8 cellular contexts compared by ENCODE assay signal in genomic region chr4:30716671-30717207, GRCh38. TPM values are rescaled to one million over a fixed set of nuclear protein-coding genes. Genes with fewer than 3 reads are reported as not detected.
DNase-seq lines count a peak whose midpoint lies in the region; ATAC-seq and TF ChIP-seq lines count a peak whose summit lies in the region.

No MANE protein-coding gene starts in this region.

- no peak for DNase-seq in A673 (ENCODE audit: low spot score)
- no peak for DNase-seq in natural killer cell
- no peak for DNase-seq in GM20000 (ENCODE audit: low spot score)
- DNase-seq in activated CD8-positive, alpha-beta memory T cell treated with anti-CD3 and anti-CD28 coated beads, Interleukin-2, amount 50 U/mL, for 48 hours = no peak

- H3K36me3 Mint-ChIP-seq in natural killer cell = peaks cover 6% of the 10 kb centered on the region

- H3K27me3 ChIP-seq in A673 (replicated peaks; ENCODE audit: insufficient read depth, low read depth, low read length, poor library complexity) = no peaks in the 10 kb centered on the region
- no peaks in the 10 kb centered on the region for H3K27me3 ChIP-seq in OCI-LY3 (ENCODE audit: low read depth, low read length)
- peaks cover 0 to 18% of the 10 kb centered on the region in 2 donors for H3K27me3 ChIP-seq in duodenal mucosa (ENCODE audit: control insufficient read depth in 1 of 2, insufficient read depth in 2 of 2, low read length in 2 of 2)

- peak overlapping the region; percentile 96 for H3K27ac ChIP-seq in A673 (ENCODE audit: low read depth, low read length, poor library complexity, severe bottlenecking)
- H3K27ac ChIP-seq in OCI-LY3 (ENCODE audit: low read length) = no peak overlapping the region
- no peak overlapping the region for H3K27ac ChIP-seq in duodenal mucosa (ENCODE audit: low read depth, low read length)

- H3K27me3 Mint-ChIP-seq in natural killer cell (ENCODE audit: low read depth in 2 of 2) = peaks cover 29 to 32% of the 10 kb centered on the region in 2 donors

- H3K36me3 ChIP-seq in A673 (ENCODE audit: insufficient read depth, low read length, poor library complexity, severe bottlenecking) = no peaks in the 10 kb centered on the region
- H3K36me3 ChIP-seq in OCI-LY3 (replicated peaks; ENCODE audit: low read depth, low read length) = no peaks in the 10 kb centered on the region
- H3K36me3 ChIP-seq in duodenal mucosa (ENCODE audit: control insufficient read depth in 1 of 2, insufficient read depth in 2 of 2, low read length in 2 of 2) = no peaks in the 10 kb centered on the region

- no peaks in the 10 kb centered on the region for H4K20me1 ChIP-seq in OCI-LY3 (ENCODE audit: insufficient read depth, low read length)

- BruUV-seq in A673 (replicated peaks; lab: Mats Ljungman, UMichigan) = no TSS peak

- H2AFZ ChIP-seq in OCI-LY3 (ENCODE audit: low read depth, low read length) = peak overlapping the region; percentile 90; the same call in 1 of the 2 replicates

- intact Hi-C loops in A673 (cut with micrococcal nuclease; ENCODE audit: unreplicated experiment) (loop anchor here (5.0 to 10.0 kb wide), 4 partner anchors 368 to 978 kb away; no protein-coding TSS in a partner anchor), natural killer cell (cut with micrococcal nuclease) (no loop called here)

- peak overlapping the region; percentile 93 for H3K4me3 ChIP-seq in A673 (ENCODE audit: low read depth, low read length, poor library complexity, severe bottlenecking)
- peak overlapping the region; percentile 78 for H3K4me3 ChIP-seq in OCI-LY3 (ENCODE audit: low read length)
- H3K4me3 ChIP-seq in duodenal mucosa (ENCODE audit: low read depth in 1 of 2, low read length in 2 of 2) = peak overlapping the region; percentile 72 to 83

- TF ChIP-seq CTCF in A673 (conservative IDR thresholded peaks at IDR 0.05; ENCODE audit: low read depth, low read length) (no peak), OCI-LY3 (IDR thresholded peaks at IDR 0.05; ENCODE audit: low read depth, low read length) (no peak), natural killer cell (IDR thresholded peaks at IDR 0.05) (no peak), GM20000 (IDR thresholded peaks at IDR 0.05; ENCODE audit: extremely low read depth, missing control alignments) (no peak)

- H3K9me3 ChIP-seq in A673 (ENCODE audit: low read depth, low read length, poor library complexity, severe bottlenecking) = no peaks in the 10 kb centered on the region
- H3K9me3 ChIP-seq in OCI-LY3 (ENCODE audit: insufficient read depth, low read length) = no peaks in the 10 kb centered on the region; the same call in 1 of the 2 replicates
- H3K9me3 ChIP-seq in duodenal mucosa (ENCODE audit: control insufficient read depth in 1 of 2, low read length in 2 of 2) = no peaks in the 10 kb centered on the region

- CTCF ChIA-PET in A673 (lab: Charles Lee) = interaction anchor here (0.6 to 0.7 kb wide), 4 partner anchors 114 to 423 kb away, joined by 3 read pairs; no protein-coding TSS in a partner anchor

- H3K9me3 Mint-ChIP-seq in natural killer cell = peaks cover under 1 to 5% of the 10 kb centered on the region in 2 donors

- ATAC-seq in GM18511 (IDR thresholded peaks at IDR 0.05; ENCODE audit: unreplicated experiment) (peak; percentile 27), natural killer cell (peak in 1 of 3 donors; percentile 10), GM21619 (IDR thresholded peaks at IDR 0.05; ENCODE audit: unreplicated experiment) (no peak)

- peaks cover 26 to 29% of the 10 kb centered on the region in 2 donors for H3K4me1 Mint-ChIP-seq in natural killer cell

- H3K27ac Mint-ChIP-seq in natural killer cell = peak overlapping the region in 1 of 2 donors; percentile 29

- no peaks in the 10 kb centered on the region for H3K79me2 ChIP-seq in OCI-LY3 (ENCODE audit: low read length)

- POLR2A ChIA-PET in A673 (lab: Charles Lee; ENCODE audit: low non-redundant PET) = interaction anchor here (0.7 kb wide), 2 partner anchors 254 to 640 kb away, joined by 3 read pairs; no protein-coding TSS in a partner anchor

- peak overlapping the region; percentile 79 for H3K4me3 Mint-ChIP-seq in natural killer cell

- H3K4me2 ChIP-seq in OCI-LY3 (ENCODE audit: low read length) = peak overlapping the region; percentile 83

- peak overlapping the region; percentile 53 for H3K9ac ChIP-seq in OCI-LY3 (ENCODE audit: low read length)
- H3K9ac ChIP-seq in duodenal mucosa (ENCODE audit: low read depth in 1 of 2, low read length in 2 of 2) = peak overlapping the region in 1 of 2 donors; percentile 22

- H3K4me1 ChIP-seq in A673 (ENCODE audit: insufficient read depth, low read length, poor library complexity, severe bottlenecking) = peaks cover 25% of the 10 kb centered on the region
- H3K4me1 ChIP-seq in OCI-LY3 (ENCODE audit: low read length) = no peaks in the 10 kb centered on the region
- H3K4me1 ChIP-seq in duodenal mucosa (ENCODE audit: control insufficient read depth in 1 of 2, insufficient read depth in 2 of 2, low read length in 2 of 2) = peaks cover 5 to 35% of the 10 kb centered on the region in 2 donors

RNA-seq across cellular contexts. Expression of gene PCDH7, which starts 3.4 kb away (rescaled TPM):
- 218 and 224 TPM in 2 replicates for total RNA-seq in A673 (2021)
- not detected for total RNA-seq in natural killer cell

Comparison
In these comparisons a context has a peak if more than half of its experiments do, and no peak if none do; other contexts are left out.
1. RNA of gene PCDH7, which starts 3.4 kb away (total RNA-seq): 218 to 224 TPM in A673; not detected in natural killer cell; every median in the first group is over 100 times any median in the second.
2. Peak in every context shown above with its lines, with median percentiles within 50 percentile points of each other: H3K4me3 ChIP-seq.